Comparison of ENCODE assay signal across 8 cellular contexts in genomic region chr4:38674206-38675144, GRCh38. TPM values are rescaled to one million over a fixed set of nuclear protein-coding genes. Genes with fewer than 3 reads are reported as not detected.
DNase-seq lines count a peak whose midpoint lies in the region; ATAC-seq, FAIRE-seq and TF ChIP-seq lines count a peak whose summit lies in the region.

No MANE protein-coding gene starts in this region.

- TF ChIP-seq CTCF in kidney (IDR thresholded peaks at IDR 0.05; ENCODE audit: borderline replicate concordance, extremely low read depth, insufficient read depth) = no peak

- FAIRE-seq in kidney (lab: Jason Lieb, UNC) = no peak

- H3K4me1 ChIP-seq in kidney (ENCODE audit: control insufficient read depth in 1 of 2, insufficient read depth in 1 of 2, low read depth in 1 of 2, low read length in 2 of 2) (peaks cover 50 to 62% of the 10 kb centered on the region in 2 donors), stomach smooth muscle (ENCODE audit: control insufficient read depth, insufficient read depth, low read length) (peaks cover 74% of the 10 kb centered on the region)

- DNase-seq in NCI-H2227 (lab: John Stamatoyannopoulos, UW; ENCODE audit: unreplicated experiment) (peak; percentile 10), NCI-H2227 treated with DMSO at 0.1 percent for 48 hours (lab: John Stamatoyannopoulos, UW) (no peak), kidney (no peak), foreskin melanocyte (no peak), middle frontal gyrus (ENCODE audit: extremely low spot score, low spot score) (no peak)

- peak overlapping the region; percentile 3 for H3K27ac Mint-ChIP-seq in activated T-helper 17 cell treated with anti-CD3 and anti-CD28 coated beads, Interleukin-2, amount 50 U/mL, for 72 hours

- H3K9me3 ChIP-seq in kidney (ENCODE audit: control insufficient read depth in 1 of 2, low read length in 2 of 2) (no peaks in the 10 kb centered on the region), stomach smooth muscle (ENCODE audit: control insufficient read depth in 2 of 2, low read length in 2 of 2) (no peaks in the 10 kb centered on the region)

- peaks cover 10% of the 10 kb centered on the region for H3K36me3 Mint-ChIP-seq in activated T-helper 17 cell treated with anti-CD3 and anti-CD28 coated beads, Interleukin-2, amount 50 U/mL, for 72 hours (ENCODE audit: low read depth)

- H3K27ac ChIP-seq in kidney (ENCODE audit: low read depth in 2 of 2, low read length in 2 of 2) = peak overlapping the region; percentile 77 to 93
- H3K27ac ChIP-seq in stomach smooth muscle (ENCODE audit: low read length) = peak overlapping the region; percentile 92

- H3K4me3 ChIP-seq in kidney (ENCODE audit: low read length in 2 of 2) (peak overlapping the region; percentile 45 to 48), stomach smooth muscle (ENCODE audit: low read length in 2 of 2) (peak overlapping the region; percentile 26 to 47)

- no peaks in the 10 kb centered on the region for H3K27me3 Mint-ChIP-seq in activated T-helper 17 cell treated with anti-CD3 and anti-CD28 coated beads, Interleukin-2, amount 50 U/mL, for 72 hours

- intact Hi-C loops in kidney (cut with DNase I) = loop anchor here (10.0 kb wide), 1 partner anchor 350 kb away; no protein-coding TSS in a partner anchor

- no peaks in the 10 kb centered on the region for H3K27me3 ChIP-seq in stomach smooth muscle (ENCODE audit: control insufficient read depth in 1 of 2, insufficient read depth in 2 of 2, low read length in 2 of 2)

- H3K9ac ChIP-seq in kidney (ENCODE audit: low read length in 2 of 2) (peak overlapping the region in 1 of 2 donors; percentile 55), stomach smooth muscle (ENCODE audit: low read length in 2 of 2) (peak overlapping the region; percentile 49 to 55)

- ATAC-seq in activated T-helper 17 cell treated with anti-CD3 and anti-CD28 coated beads, Interleukin-2, amount 50 U/mL, for 72 hours (replicated peaks) = peak; percentile 12
- ATAC-seq in HG03469 (IDR thresholded peaks at IDR 0.05; ENCODE audit: unreplicated experiment) = no peak

- H3K4me1 Mint-ChIP-seq in activated T-helper 17 cell treated with anti-CD3 and anti-CD28 coated beads, Interleukin-2, amount 50 U/mL, for 72 hours = peaks cover 57% of the 10 kb centered on the region

- H3K36me3 ChIP-seq in kidney (ENCODE audit: control insufficient read depth in 1 of 2, insufficient read depth in 2 of 2, low read length in 2 of 2) (no peaks in the 10 kb centered on the region), stomach smooth muscle (ENCODE audit: control insufficient read depth in 2 of 2, insufficient read depth in 2 of 2, low read length in 2 of 2) (no peaks in the 10 kb centered on the region)

- peak overlapping the region; percentile 76 for H3K4me3 Mint-ChIP-seq in activated T-helper 17 cell treated with anti-CD3 and anti-CD28 coated beads, Interleukin-2, amount 50 U/mL, for 72 hours

- no peaks in the 10 kb centered on the region for H3K9me3 Mint-ChIP-seq in activated T-helper 17 cell treated with anti-CD3 and anti-CD28 coated beads, Interleukin-2, amount 50 U/mL, for 72 hours

RNA-seq across cellular contexts. Expression of gene KLF3, which starts 10.5 kb away (rescaled TPM):
- 1 to 10 TPM; 4.3 to 5.5 TPM for total RNA-seq in activated T-helper 17 cell treated with anti-CD3 and anti-CD28 coated beads, Interleukin-2, amount 50 U/mL, for 72 hours
- total RNA-seq in kidney = 87.7 TPM
- 9.3 TPM for polyA plus RNA-seq in kidney (ENCODE audit: insufficient read depth, low read depth, low replicate concordance)

Comparison
In these comparisons a context has a peak if more than half of its experiments do, and no peak if none do; other contexts are left out.
1. RNA of gene KLF3, which starts 10.5 kb away (total RNA-seq): 87.7 TPM in kidney (single experiment); 4.3 to 5.5 TPM in activated T-helper 17 cell treated with anti-CD3 and anti-CD28 coated beads, Interleukin-2, amount 50 U/mL, for 72 hours; every median in the first group is over 10 times any median in the second.